Comparison of ENCODE assay signal across 9 cellular contexts in genomic region chr18:60413944-60414547, GRCh38. TPM values are rescaled to one million over a fixed set of nuclear protein-coding genes. Genes with fewer than 3 reads are reported as not detected.
DNase-seq lines count a peak whose midpoint lies in the region; ATAC-seq, FAIRE-seq and TF ChIP-seq lines count a peak whose summit lies in the region.
"Had no signal": no experiment of that assay in that cellular context is flagged by ENCODE, and none has a peak within 500 bp of the region (broad histone marks: within the 10 kb centered on the region; RNA-seq: fewer than 3 reads in every experiment).

No MANE protein-coding gene starts in this region.

- TF ChIP-seq CTCF in GM10248 (IDR thresholded peaks at IDR 0.05; ENCODE audit: control extremely low read depth, extremely low read depth, low read depth, missing control alignments) (peak; percentile 51), HepG2 (CRISPR knock-in tag; IDR thresholded peaks at IDR 0.05) (peak; percentile 62)

- intact Hi-C loops in HepG2 (cut with micrococcal nuclease; ENCODE audit: unreplicated experiment) = loop anchor here (1.0 to 10.0 kb wide), 3 partner anchors 323 to 579 kb away; no protein-coding TSS in a partner anchor

- ATAC-seq in HepG2 = peak; percentile 85
- ATAC-seq in GM18520 (IDR thresholded peaks at IDR 0.05; ENCODE audit: unreplicated experiment) = no peak
- ATAC-seq in HG03095 (IDR thresholded peaks at IDR 0.05; ENCODE audit: unreplicated experiment) = no peak

- TF ChIP-seq POLR2A in HepG2 (IDR thresholded peaks at IDR 0.05; ENCODE audit: insufficient read depth in 1 of 2, low read depth in 2 of 2, low read length in 2 of 2) = no peak

- no peak for TF ChIP-seq RAD21 in HepG2 (CRISPR knock-in tag; IDR thresholded peaks at IDR 0.05)

- H3K36me3 ChIP-seq in HepG2 (replicated peaks in 1 of 2; ENCODE audit: control insufficient read depth in 1 of 2, insufficient read depth in 2 of 2, low read length in 2 of 2) (no peaks in the 10 kb centered on the region), MG63 (no peaks in the 10 kb centered on the region)

- no peak overlapping the region for H3K9ac ChIP-seq in HepG2 (ENCODE audit: insufficient read depth, low read depth, low read length)

- H3K9me3 ChIP-seq in HepG2 (ENCODE audit: low read length) (no peaks in the 10 kb centered on the region), MG63 (no peaks in the 10 kb centered on the region)

- H3K27me3 ChIP-seq in HepG2 (ENCODE audit: control insufficient read depth in 1 of 2, insufficient read depth in 2 of 2, low read length in 2 of 2) (no peaks in the 10 kb centered on the region), MG63 (no peaks in the 10 kb centered on the region)

- no peak for TF ChIP-seq EP300 in HepG2 (IDR thresholded peaks at IDR 0.05; ENCODE audit: low read depth in 2 of 2, low read length in 2 of 2)
- TF ChIP-seq EP300 in HepG2 (CRISPR knock-in tag; IDR thresholded peaks at IDR 0.05; ENCODE audit: borderline replicate concordance) = no peak

- H3K79me2 ChIP-seq in HepG2 (ENCODE audit: insufficient read depth, low read length) = no peaks in the 10 kb centered on the region

- no peaks in the 10 kb centered on the region for H3K4me1 ChIP-seq in HepG2 (ENCODE audit: insufficient read depth, low read length)

- H3K4me3 ChIP-seq in HepG2 (replicated peaks in 1 of 3; ENCODE audit: insufficient read depth in 1 of 3, low read depth in 2 of 3, low read length in 3 of 3) (no peak overlapping the region), MG63 (no peak overlapping the region)

- no peak overlapping the region for H3K27ac ChIP-seq in HepG2 (ENCODE audit: extremely low read length, insufficient read depth, low read length)

- CTCF ChIA-PET in GM10248 (lab: Yijun Ruan, JAX) (interaction anchor here (0.8 to 2.2 kb wide), 8 partner anchors 9 to 955 kb away, joined by 3 to 33 read pairs (median 4); no protein-coding TSS in a partner anchor), HepG2 (lab: Yijun Ruan, JAX; ENCODE audit: low intra/inter-chr PET ratio, low total read pairs) (interaction anchor here (1.0 kb wide), 1 partner anchor 426 kb away, joined by 3 read pairs; no protein-coding TSS in a partner anchor), HEK293T (lab: Yijun Ruan, JAX) (interaction anchor here (0.8 to 1.4 kb wide), 5 partner anchors 11 to 420 kb away, joined by 3 to 5 read pairs (median 3); no protein-coding TSS in a partner anchor)

- POLR2A ChIA-PET in GM10248 (lab: Yijun Ruan, JAX) (no interaction called here), HepG2 (lab: Yijun Ruan, JAX) (no interaction called here), HEK293T (lab: Yijun Ruan, JAX) (no interaction called here)

- in situ Hi-C loops in HepG2 (cut with HindIII; ENCODE audit: extremely low pct_ligation_motif_present, low pct_unique_long_range_greater_than_20kb) = loop anchor here (10.0 kb wide), 1 partner anchor 429 kb away; no protein-coding TSS in a partner anchor

- DNase-seq in GM10248 (ENCODE audit: extremely low spot score) (no peak), H4 (ENCODE audit: low spot score) (peak; percentile 21), SHP77 treated with DMSO at 0.1 percent for 48 hours (lab: John Stamatoyannopoulos, UW) (peak; percentile 1), HepG2 (ENCODE audit: low spot score) (peak; percentile 2), MG63 (no peak), HEK293T (ENCODE audit: extremely low spot score) (no peak)

- no peak overlapping the region for H3K4me2 ChIP-seq in HepG2 (ENCODE audit: low read depth, low read length)

- WGBS in HepG2 (ENCODE audit: low lambda C conversion rate) = 12% methylated on average over 3 of the region's 3 CpGs

- no TSS peak for BruUV-seq in HepG2 (replicated peaks; lab: Mats Ljungman, UMichigan)

- no peak for FAIRE-seq in HepG2 (lab: Jason Lieb, UNC)
- FAIRE-seq: islet of Langerhans had no signal

- no peaks in the 10 kb centered on the region for H4K20me1 ChIP-seq in HepG2 (ENCODE audit: insufficient read depth, low read length)

- H2AFZ ChIP-seq in HepG2 (ENCODE audit: low read length) = no peak overlapping the region

TF ChIP-seq in HepG2, 621 proteins besides CTCF, POLR2A, EP300 and RAD21:
- TF ChIP-seq SMC3 (IDR thresholded peaks at IDR 0.05; ENCODE audit: low read length) (peak; percentile 32; the same call in 1 of the 2 replicates), STAG1 (CRISPR knock-in tag; IDR thresholded peaks at IDR 0.05) (peak; percentile 15; the same call in 1 of the 2 replicates), ARID3A (IDR thresholded peaks at IDR 0.05; ENCODE audit: low read depth, low read length) (no peak)

TF ChIP-seq in HEK293T, 16 proteins besides CTCF, POLR2A, EP300 and RAD21:
- TF ChIP-seq FOXM1 (IDR thresholded peaks at IDR 0.05; ENCODE audit: borderline replicate concordance) (no peak), ELF4 (IDR thresholded peaks at IDR 0.05) (no peak), BHLHE40 (IDR thresholded peaks at IDR 0.05; ENCODE audit: borderline replicate concordance) (no peak), SUZ12 (IDR thresholded peaks at IDR 0.05) (no peak), HDGF (IDR thresholded peaks at IDR 0.05; ENCODE audit: borderline replicate concordance) (no peak), SP1 (IDR thresholded peaks at IDR 0.05) (no peak), L3MBTL2 (conservative IDR thresholded peaks at IDR 0.05) (no peak), FOXK2 (IDR thresholded peaks at IDR 0.05) (no peak), FOXA1 (IDR thresholded peaks at IDR 0.05) (no peak)
TF ChIP-seq in HEK293T: peak in this region for 0.

RNA-seq across cellular contexts. Expression of gene MC4R, which starts 41.5 kb away (rescaled TPM):
- 0.14 and 0.45 TPM in 2 replicates for total RNA-seq in H4 (2014; rRNA removed; shearing (Covaris generic))
- total RNA-seq in HepG2 (2016; rRNA removed; fragmentation: Illumina TruSeq; extraction: Trizol) = not detected in 2 replicates
- not detected in 2 replicates for total RNA-seq in HepG2 (2016; cell fraction: cytosol; rRNA removed; fragmentation: Illumina TruSeq; extraction: Trizol; ENCODE audit: low read depth)
- total RNA-seq in HepG2 (2016; cell fraction: insoluble cytoplasmic fraction; rRNA removed; fragmentation: Illumina TruSeq; extraction: Trizol) = not detected in 2 replicates
- total RNA-seq in HepG2 (2016; cell fraction: membrane; rRNA removed; fragmentation: Illumina TruSeq; extraction: Trizol) = not detected in 2 replicates
- total RNA-seq in HepG2 (2016; cell fraction: nucleus; rRNA removed; fragmentation: Illumina TruSeq; extraction: Trizol) = not detected in 2 replicates
- polyA plus RNA-seq in HepG2 (2011; rRNA removed) = not detected in 2 replicates
- polyA plus RNA-seq in HepG2 (2011; cell fraction: cytosol; rRNA removed) = not detected in 2 replicates
- not detected in 2 replicates for polyA plus RNA-seq in HepG2 (2011; cell fraction: nucleus; rRNA removed)
- not detected in 2 replicates for polyA plus RNA-seq in HepG2 (2012)
- polyA plus RNA-seq in HepG2 (2016; cell fraction: cytosol; fragmentation: Illumina TruSeq; extraction: Trizol; ENCODE audit: low read depth) = not detected in 2 replicates
- polyA plus RNA-seq in HepG2 (2016; cell fraction: insoluble cytoplasmic fraction; fragmentation: Illumina TruSeq; extraction: Trizol; ENCODE audit: low read depth) = not detected in 2 replicates
- not detected in 2 replicates for polyA plus RNA-seq in HepG2 (2016; cell fraction: membrane; fragmentation: Illumina TruSeq; extraction: Trizol; ENCODE audit: low read depth)
- polyA plus RNA-seq in HepG2 (2016; cell fraction: nucleus; fragmentation: Illumina TruSeq; extraction: Trizol; ENCODE audit: insufficient read depth, low read depth) = not detected in 2 replicates
- polyA minus RNA-seq in HepG2 (2011; rRNA and poly(A)+ RNA removed; ENCODE audit: low replicate concordance) = not detected in 2 replicates
- polyA minus RNA-seq in HepG2 (2011; cell fraction: cytosol; rRNA and poly(A)+ RNA removed) = not detected in 2 replicates
- polyA minus RNA-seq in HepG2 (2011; cell fraction: nucleus; rRNA and poly(A)+ RNA removed) = not detected in 2 replicates
- total RNA-seq in MG63 (2014; rRNA removed; shearing (Covaris generic); ENCODE audit: low replicate concordance) = not detected in 2 replicates

Comparison
In these comparisons a context has a peak if more than half of its experiments do, and no peak if none do; other contexts are left out.
1. DNase-seq: peak in H4 (single experiment), SHP77 treated with DMSO at 0.1 percent for 48 hours (single experiment) and HepG2 (single experiment); none in GM10248 (single experiment), MG63 (single experiment) and HEK293T (single experiment).